ENCODE assay signal across 1 cellular context in the genomic region with DNA sequence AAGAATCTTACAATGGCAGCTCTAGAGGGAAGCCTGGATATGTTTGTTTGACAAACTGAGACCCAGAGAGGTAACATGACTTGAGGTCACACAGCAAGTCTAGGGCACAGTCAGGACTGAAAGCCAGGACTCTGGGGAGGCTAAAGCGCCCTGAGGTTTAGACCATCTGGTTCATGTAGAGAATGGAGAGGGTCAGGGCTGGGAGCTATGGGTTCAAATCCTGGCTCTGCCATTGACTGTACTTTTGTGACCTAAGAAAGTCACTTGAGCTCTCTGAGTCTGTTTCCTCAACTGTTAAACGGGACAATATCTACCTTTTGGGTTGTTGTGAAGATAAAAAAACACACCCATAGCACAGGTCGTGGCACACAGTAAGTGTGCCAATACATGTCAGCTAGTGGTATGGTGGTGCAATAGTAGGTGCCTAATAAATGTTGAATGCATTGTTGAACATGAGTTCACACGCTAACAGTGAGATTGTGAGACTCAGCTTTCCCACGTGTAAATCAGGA.
TF ChIP-seq lines count a peak whose summit lies in the region.

No MANE protein-coding gene starts in this region.

TF ChIP-seq in endothelial cell of umbilical vein, 7 proteins besides CTCF, POLR2A, EP300 and RAD21:
- TF ChIP-seq, protein P1, sequence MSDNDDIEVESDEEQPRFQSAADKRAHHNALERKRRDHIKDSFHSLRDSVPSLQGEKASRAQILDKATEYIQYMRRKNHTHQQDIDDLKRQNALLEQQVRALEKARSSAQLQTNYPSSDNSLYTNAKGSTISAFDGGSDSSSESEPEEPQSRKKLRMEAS (IDR thresholded peaks at IDR 0.05; ENCODE audit: insufficient read depth, insufficient read length) = no peak
- TF ChIP-seq GATA2 (IDR thresholded peaks at IDR 0.05; ENCODE audit: insufficient read depth, insufficient read length, low read depth, low read length) (no peak), POLR2AphosphoS5 (IDR thresholded peaks at IDR 0.05; ENCODE audit: insufficient read depth, low read depth, low read length) (no peak), JUN (IDR thresholded peaks at IDR 0.05; ENCODE audit: borderline replicate concordance, insufficient read depth, insufficient read length, low read depth) (no peak), EZH2 (IDR thresholded peaks at IDR 0.05; ENCODE audit: borderline replicate concordance, low read depth, low read length, severe bottlenecking) (no peak), FOS (IDR thresholded peaks at IDR 0.05; ENCODE audit: borderline replicate concordance, insufficient read depth, low read length) (no peak), MYC (IDR thresholded peaks at IDR 0.05; ENCODE audit: low read depth, low read length) (no peak)
TF ChIP-seq in endothelial cell of umbilical vein: peak in this region for 0.
